In genomic region chr19:55635856-55636440, GRCh38 we compare ENCODE assay signal across 2 cellular contexts.
TF ChIP-seq lines count a peak whose summit lies in the region.

No MANE protein-coding gene starts in this region.

TF ChIP-seq in H1, 55 proteins besides CTCF, POLR2A, EP300 and RAD21:
- no peak for TF ChIP-seq SP1 (IDR thresholded peaks at IDR 0.05; ENCODE audit: low read depth, low read length)
- TF ChIP-seq BCL11A (IDR thresholded peaks at IDR 0.05; ENCODE audit: low read depth in 2 of 2, low read length in 2 of 2), result no peak
- TF ChIP-seq FOSL1 (IDR thresholded peaks at IDR 0.05; ENCODE audit: insufficient read depth, low read depth, low read length), result no peak
- TF ChIP-seq NANOG (IDR thresholded peaks at IDR 0.05; ENCODE audit: insufficient read depth, low read depth, low read length, poor library complexity, severe bottlenecking), result no peak
TF ChIP-seq in H1: peak in this region for 0.

TF ChIP-seq in neural cell, 6 proteins besides CTCF, POLR2A, EP300 and RAD21:
- TF ChIP-seq REST (IDR thresholded peaks at IDR 0.05; ENCODE audit: borderline replicate concordance) (no peak), MXI1 (conservative IDR thresholded peaks at IDR 0.05; ENCODE audit: poor library complexity, severe bottlenecking) (no peak), POLR2AphosphoS5 (IDR thresholded peaks at IDR 0.05) (no peak), TAF1 (IDR thresholded peaks at IDR 0.05; ENCODE audit: low read depth) (no peak), EZH2 (IDR thresholded peaks at IDR 0.05; ENCODE audit: borderline replicate concordance, insufficient read depth, low read length, poor library complexity, severe bottlenecking) (no peak), SMC3 (conservative IDR thresholded peaks at IDR 0.05; ENCODE audit: poor library complexity) (no peak)
